Comparison of ENCODE assay signal across 8 cellular contexts in the genomic region with DNA sequence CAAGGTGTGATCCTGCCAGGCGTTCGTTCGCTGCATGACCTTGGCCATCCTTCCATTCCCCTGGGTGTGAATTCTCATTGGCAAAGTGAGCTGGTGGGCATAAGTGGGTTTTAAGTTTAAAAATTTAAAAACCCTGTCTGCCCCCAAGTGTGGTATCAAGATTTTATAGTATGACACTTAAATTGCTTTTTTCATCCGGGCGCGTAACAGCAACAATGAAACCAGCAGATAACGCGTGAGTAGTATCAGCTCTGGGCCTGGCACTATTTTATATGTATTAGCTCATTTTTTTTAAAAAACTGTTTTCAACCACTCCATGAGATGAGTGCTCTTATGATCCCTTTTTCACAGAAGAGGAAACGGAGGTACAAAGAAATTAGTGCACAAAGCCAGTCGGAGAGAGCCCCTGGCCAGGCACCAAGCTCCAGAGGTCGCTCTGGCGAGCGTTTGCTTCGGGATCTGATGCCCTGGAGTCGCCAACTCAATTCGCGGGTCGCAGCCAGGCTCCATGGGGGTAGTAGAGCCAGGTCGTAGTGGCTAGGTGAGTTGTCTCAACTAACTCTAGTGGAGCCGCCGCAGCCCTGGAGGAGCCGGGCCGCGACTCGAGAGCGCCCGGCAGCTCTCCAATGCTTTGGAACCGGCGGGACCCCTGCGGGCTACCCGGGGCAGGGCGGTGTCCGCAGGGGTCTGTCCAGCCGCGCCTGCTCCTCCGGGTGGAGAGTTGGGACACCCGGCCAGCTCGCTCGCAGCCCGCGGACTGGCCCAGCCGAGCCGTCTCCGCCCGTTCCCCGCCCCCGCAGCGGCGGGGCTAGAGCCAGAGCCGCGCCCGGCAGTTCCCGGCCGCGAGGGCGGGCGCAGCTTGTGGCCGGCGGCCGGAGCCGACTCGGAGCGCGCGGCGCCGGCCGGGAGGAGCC. TPM values are rescaled to one million over a fixed set of nuclear protein-coding genes. Genes with fewer than 3 reads are reported as not detected.
DNase-seq lines count a peak whose midpoint lies in the region; ATAC-seq and TF ChIP-seq lines count a peak whose summit lies in the region.

A gene with protein sequence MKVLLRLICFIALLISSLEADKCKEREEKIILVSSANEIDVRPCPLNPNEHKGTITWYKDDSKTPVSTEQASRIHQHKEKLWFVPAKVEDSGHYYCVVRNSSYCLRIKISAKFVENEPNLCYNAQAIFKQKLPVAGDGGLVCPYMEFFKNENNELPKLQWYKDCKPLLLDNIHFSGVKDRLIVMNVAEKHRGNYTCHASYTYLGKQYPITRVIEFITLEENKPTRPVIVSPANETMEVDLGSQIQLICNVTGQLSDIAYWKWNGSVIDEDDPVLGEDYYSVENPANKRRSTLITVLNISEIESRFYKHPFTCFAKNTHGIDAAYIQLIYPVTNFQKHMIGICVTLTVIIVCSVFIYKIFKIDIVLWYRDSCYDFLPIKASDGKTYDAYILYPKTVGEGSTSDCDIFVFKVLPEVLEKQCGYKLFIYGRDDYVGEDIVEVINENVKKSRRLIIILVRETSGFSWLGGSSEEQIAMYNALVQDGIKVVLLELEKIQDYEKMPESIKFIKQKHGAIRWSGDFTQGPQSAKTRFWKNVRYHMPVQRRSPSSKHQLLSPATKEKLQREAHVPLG (plus strand): TSS at position 832 of the 914 bp plus-strand sequence. CDS start 14,979 bp downstream, outside the sequence.

- peak; percentile 95 for ATAC-seq in HCT116
- no peak for ATAC-seq in HG03442 (IDR thresholded peaks at IDR 0.05; ENCODE audit: unreplicated experiment)

- H3K79me2 ChIP-seq in HCT116 (ENCODE audit: insufficient read depth, low read length) = no peaks in the 10 kb centered on the region

- no peak for TF ChIP-seq CTCF in HCT116 (IDR thresholded peaks at IDR 0.05 in 2 of 3, conservative IDR thresholded peaks at IDR 0.05 in 1 of 3; ENCODE audit: borderline replicate concordance in 1 of 3, insufficient read depth in 1 of 3, low read depth in 2 of 3, low read length in 2 of 3)
- TF ChIP-seq CTCF in neural crest cell (conservative IDR thresholded peaks at IDR 0.05) = no peak

- peak within 1 kb of the TSS; percentile 60 for H3K9ac ChIP-seq in HCT116 (ENCODE audit: low read length)

- H3K27ac Mint-ChIP-seq in activated naive CD4-positive, alpha-beta T cell treated with anti-CD3 and anti-CD28 coated beads, Interleukin-2, amount 10 ng/mL, durations not matched to agents 7 days and 5 days = no peak within 1 kb of the TSS
- no peak within 1 kb of the TSS for H3K27ac Mint-ChIP-seq in neural crest cell (ENCODE audit: unreplicated experiment)

- peaks cover 5% of the 10 kb centered on the region for H3K36me3 Mint-ChIP-seq in activated naive CD4-positive, alpha-beta T cell treated with anti-CD3 and anti-CD28 coated beads, Interleukin-2, amount 10 ng/mL, durations not matched to agents 7 days and 5 days
- H3K36me3 Mint-ChIP-seq in neural crest cell (ENCODE audit: low read depth) = peaks cover 2% of the 10 kb centered on the region

- no peaks in the 10 kb centered on the region for H3K27me3 ChIP-seq in HCT116 (ENCODE audit: insufficient read depth, low read length)

- H3K27ac ChIP-seq in HCT116 (ENCODE audit: low read depth, low read length) = peak within 1 kb of the TSS; percentile 51; the same call in 1 of the 2 replicates

- DNase-seq in AG20443 (ENCODE audit: low spot score) = peak; percentile 95
- DNase-seq in HCT116 (ENCODE audit: low read depth, low spot score) = no peak
- DNase-seq in activated naive CD4-positive, alpha-beta T cell treated with anti-CD3 and anti-CD28 coated beads, Interleukin-2, amount 10 ng/mL, durations not matched to agents 7 days and 5 days = peak; percentile 27
- DNase-seq in globus pallidus (ENCODE audit: low spot score) = peak; percentile 5
- peak; percentile 33 for DNase-seq in neural crest cell (ENCODE audit: low read depth, low spot score)
- DNase-seq in NAMALWA (ENCODE audit: low spot score) = no peak
- DNase-seq in hippocampal formation (lab: John Stamatoyannopoulos, UW) = no peak

- no peaks in the 10 kb centered on the region for H3K9me3 ChIP-seq in HCT116 (ENCODE audit: control insufficient read depth in 1 of 2, insufficient read depth in 1 of 2, low read depth in 1 of 2, low read length in 2 of 2)

- peak within 1 kb of the TSS; percentile 89 for H2AFZ ChIP-seq in HCT116 (ENCODE audit: low read depth, low read length, poor library complexity, severe bottlenecking)

- H3K4me3 Mint-ChIP-seq in activated naive CD4-positive, alpha-beta T cell treated with anti-CD3 and anti-CD28 coated beads, Interleukin-2, amount 10 ng/mL, durations not matched to agents 7 days and 5 days = peak within 1 kb of the TSS; percentile 55
- peak within 1 kb of the TSS; percentile 79 for H3K4me3 Mint-ChIP-seq in neural crest cell

- H4K20me1 ChIP-seq in HCT116 (ENCODE audit: insufficient read depth) = no peaks in the 10 kb centered on the region

- peaks cover 33% of the 10 kb centered on the region for H3K27me3 Mint-ChIP-seq in activated naive CD4-positive, alpha-beta T cell treated with anti-CD3 and anti-CD28 coated beads, Interleukin-2, amount 10 ng/mL, durations not matched to agents 7 days and 5 days
- peaks cover 58% of the 10 kb centered on the region for H3K27me3 Mint-ChIP-seq in neural crest cell (ENCODE audit: low read depth)

- CTCF ChIA-PET in HCT116 (lab: Charles Lee) = interaction anchor here (0.7 to 1.8 kb wide), 4 partner anchors 24 to 121 kb away, joined by 3 to 8 read pairs (median 3); no protein-coding TSS in a partner anchor
- CTCF ChIA-PET in activated naive CD4-positive, alpha-beta T cell treated with anti-CD3 and anti-CD28 coated beads, Interleukin-2, amount 10 ng/mL, durations not matched to agents 7 days and 5 days (lab: Charles Lee) = interaction anchor here (1.3 kb wide), 2 partner anchors 10 to 122 kb away, joined by 3 to 4 read pairs; no protein-coding TSS in a partner anchor

- peak within 1 kb of the TSS; percentile 96 for H3K4me2 ChIP-seq in HCT116 (ENCODE audit: low read length)

- peaks cover 0 to 20% of the 10 kb centered on the region in 2 experiments; a peak in 2 of 4 replicates for H3K4me1 ChIP-seq in HCT116 (ENCODE audit: control insufficient read depth in 1 of 2, insufficient read depth in 2 of 2, low read length in 2 of 2)

- H3K4me1 Mint-ChIP-seq in activated naive CD4-positive, alpha-beta T cell treated with anti-CD3 and anti-CD28 coated beads, Interleukin-2, amount 10 ng/mL, durations not matched to agents 7 days and 5 days = peaks cover 21% of the 10 kb centered on the region
- H3K4me1 Mint-ChIP-seq in neural crest cell = peaks cover 9% of the 10 kb centered on the region

- peak; percentile 48 for TF ChIP-seq POLR2A in HCT116 (IDR thresholded peaks at IDR 0.05; ENCODE audit: borderline replicate concordance, extremely low read depth, insufficient read depth, insufficient read length)

- H3K4me3 ChIP-seq in HCT116 (replicated peaks in 1 of 2; ENCODE audit: low read depth in 1 of 2, low read length in 2 of 2) = peak within 1 kb of the TSS; percentile 53 to 74

- intact Hi-C loops in HCT116 (cut with micrococcal nuclease) = no loop called here

- peaks cover 32% of the 10 kb centered on the region for H3K9me3 Mint-ChIP-seq in activated naive CD4-positive, alpha-beta T cell treated with anti-CD3 and anti-CD28 coated beads, Interleukin-2, amount 10 ng/mL, durations not matched to agents 7 days and 5 days
- peaks cover 2% of the 10 kb centered on the region for H3K9me3 Mint-ChIP-seq in neural crest cell

- POLR2A ChIA-PET in HCT116 (lab: Charles Lee) = no interaction called here

- no peaks in the 10 kb centered on the region; the same call in 1 of the 2 replicates for H3K9me2 ChIP-seq in HCT116 (ENCODE audit: insufficient read depth)

- RAD21 ChIA-PET in HCT116 (lab: Charles Lee; ENCODE audit: low non-redundant PET in 1 of 2, low total read pairs in 2 of 2, uncharacterized antibody in 2 of 2, unreplicated experiment in 2 of 2) = no interaction called here

- H3K36me3 ChIP-seq in HCT116 (ENCODE audit: control insufficient read depth in 1 of 2, insufficient read depth in 2 of 2, low read length in 2 of 2) = no peaks in the 10 kb centered on the region

- no peak; the same call in 1 of the 2 replicates for TF ChIP-seq RAD21 in HCT116 (IDR thresholded peaks at IDR 0.05; ENCODE audit: low read depth)

- no TSS peak for BruUV-seq in HCT116 (replicated peaks; lab: Mats Ljungman, UMichigan)

TF ChIP-seq in HCT116, 20 proteins besides CTCF, POLR2A, EP300 and RAD21:
- TF ChIP-seq ZFX (IDR thresholded peaks at IDR 0.05) = peak; percentile 55; the same call in 1 of the 2 replicates
- peak; percentile 84 for TF ChIP-seq EGR1 (IDR thresholded peaks at IDR 0.05; ENCODE audit: low read depth)
- peak; percentile 77 for TF ChIP-seq POLR2AphosphoS5 (IDR thresholded peaks at IDR 0.05; ENCODE audit: low read depth, low read length)
- TF ChIP-seq, protein P1, sequence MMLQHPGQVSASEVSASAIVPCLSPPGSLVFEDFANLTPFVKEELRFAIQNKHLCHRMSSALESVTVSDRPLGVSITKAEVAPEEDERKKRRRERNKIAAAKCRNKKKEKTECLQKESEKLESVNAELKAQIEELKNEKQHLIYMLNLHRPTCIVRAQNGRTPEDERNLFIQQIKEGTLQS (IDR thresholded peaks at IDR 0.05) = no peak

RNA-seq across cellular contexts. Expression of the gene that starts here (rescaled TPM):
- total RNA-seq in HCT116 (2021; ENCODE audit: unreplicated experiment) (5.3 TPM), neural crest cell (0.14 TPM in 1 of 2 replicates, not detected in the other)
- polyA plus RNA-seq in HCT116 (2012) = 2.1 and 2.8 TPM in 2 replicates

Comparison
In these comparisons a context has a peak if more than half of its experiments do, and no peak if none do; other contexts are left out.
1. Peak in DNase-seq in neural crest cell; RNA of the gene not detected or under 1 TPM.
2. DNase-seq: peak in AG20443 (single experiment), activated naive CD4-positive, alpha-beta T cell treated with anti-CD3 and anti-CD28 coated beads, Interleukin-2, amount 10 ng/mL, durations not matched to agents 7 days and 5 days (single experiment) and globus pallidus (single experiment); none in HCT116 (single experiment), NAMALWA (single experiment) and hippocampal formation (0 of 2).